ENCODE assay signal across 24 cellular contexts in genomic region chr7:44277391-44277790, GRCh38. TPM values are rescaled to one million over a fixed set of nuclear protein-coding genes. Genes with fewer than 3 reads are reported as not detected.
A peak's percentile ranks its signal among the peaks of the same experiment; 100 is the strongest.
DNase-seq lines count a peak whose midpoint lies in the region; TF ChIP-seq lines count a peak whose summit lies in the region.
"Had no signal": no experiment of that assay in that cellular context is flagged by ENCODE, and none has a peak within 500 bp of the region (broad histone marks: within the 10 kb centered on the region; RNA-seq: fewer than 3 reads in every experiment).

No MANE protein-coding gene starts in this region.

- no peaks in the 10 kb centered on the region for H3K9me3 ChIP-seq in sigmoid colon
- H3K9me3 ChIP-seq: MG63 had no signal

- 89 to 92% methylated on average over 11 of the region's 11 CpGs for WGBS in sigmoid colon, 2 donors

- H3K4me3 ChIP-seq in dorsolateral prefrontal cortex (no peak overlapping the region), sigmoid colon (no peak overlapping the region)
- H3K4me3 ChIP-seq: hepatocyte, K562, MG63 had no signal

- intact Hi-C loops in dorsolateral prefrontal cortex (cut with DNase I): no loop called here
- intact Hi-C loops in sigmoid colon (cut with DNase I): no loop called here

- TF ChIP-seq POLR2A in sigmoid colon (IDR thresholded peaks at IDR 0.05): no peak

- DNase-seq in NCI-H524 (lab: John Stamatoyannopoulos, UW) (peak; percentile 59 to 68), NCI-H524 treated with DMSO at 0.1 percent for 48 hours (lab: John Stamatoyannopoulos, UW) (no peak), dorsolateral prefrontal cortex (peak in 6 of 10 donors; percentile 4 to 48 (median 34)), islet precursor cell (peak; percentile 36), sigmoid colon (peak; percentile 30), NCI-H510A treated with DMSO at 0.1 percent for 48 hours (lab: John Stamatoyannopoulos, UW) (no peak), DMS53 treated with DMSO at 0.1 percent for 48 hours (lab: John Stamatoyannopoulos, UW; ENCODE audit: unreplicated experiment) (no peak)
- DNase-seq in activated CD4-positive, alpha-beta T cell treated with anti-CD3 and anti-CD28 coated beads, Interleukin-2, amount 50 U/mL, for 1 hour: no peak
- DNase-seq: activated CD4-positive, alpha-beta T cell treated with anti-CD3 and anti-CD28 coated beads for 1 hour; activated CD8-positive, alpha-beta T cell treated with anti-CD3 and anti-CD28 coated beads, Interleukin-2, amount 10 ng/mL, durations not matched to agents 7 days and 5 days; activated naive CD4-positive, alpha-beta T cell treated with anti-CD3 and anti-CD28 coated beads, Interleukin-2, amount 10 ng/mL, durations not matched to agents 7 days and 5 days; anterior cingulate cortex; GF-D8; NCI-H1417 treated with DMSO at 0.1 percent for 48 hours; NCI-H2081 treated with DMSO at 0.1 percent for 48 hours; NK-92 treated with Interleukin-12 subunit alpha and Interleukin-12 subunit beta, amount 100 ng/mL, for 24 hours; small intestine; stimulated activated CD4-positive, alpha-beta T cell treated with anti-CD3 and anti-CD28 coated beads, Interleukin-2, amount 100 ng/mL, for 24 hours; T-helper 1 cell had no signal

- H3K4me1 ChIP-seq in sigmoid colon: no peaks in the 10 kb centered on the region

- H3K27me3 ChIP-seq in dorsolateral prefrontal cortex (no peaks in the 10 kb centered on the region), sigmoid colon (peaks cover 0 to 11% (median 0%) of the 10 kb centered on the region in 3 donors)
- H3K27me3 ChIP-seq: hepatocyte, MG63 had no signal

- H3K36me3 ChIP-seq in sigmoid colon: no peaks in the 10 kb centered on the region
- H3K36me3 ChIP-seq: MG63 had no signal

- H3K27ac ChIP-seq in dorsolateral prefrontal cortex: peak overlapping the region in 24 of 59 donors; percentile 3 to 97 (median 63)
- no peak overlapping the region for H3K27ac ChIP-seq in sigmoid colon
- H3K27ac ChIP-seq: hepatocyte had no signal

- TF ChIP-seq EP300 in sigmoid colon (IDR thresholded peaks at IDR 0.05): no peak

- no peak for TF ChIP-seq CTCF in dorsolateral prefrontal cortex (IDR thresholded peaks at IDR 0.05 in 54 of 56, conservative IDR thresholded peaks at IDR 0.05 in 2 of 56; ENCODE audit: low read depth in 1 of 56, partially characterized antibody in 56 of 56)
- TF ChIP-seq CTCF in sigmoid colon (IDR thresholded peaks at IDR 0.05): no peak

RNA-seq across cellular contexts. Expression of gene CAMK2B, which starts 48.0 kb away (rescaled TPM):
- total RNA-seq in dorsolateral prefrontal cortex (100 to 1,000 TPM; 111 to 469 (median 313) TPM), sigmoid colon (1 to 10 TPM in 3 of 4 donors, under 1 TPM in 1; 0.83 to 3.2 (median 1.9) TPM)
- 1 to 10 TPM in 1 of 3 donors, under 1 TPM in 1, not detected in 1; 0.23 to 1.2 TPM for polyA plus RNA-seq in sigmoid colon
- total RNA-seq: activated CD8-positive, alpha-beta T cell treated with anti-CD3 and anti-CD28 coated beads, Interleukin-2, amount 10 ng/mL, durations not matched to agents 7 days and 5 days; epithelial cell of proximal tubule; fibroblast of villous mesenchyme had no signal

Comparison
In these comparisons a context has a peak if more than half of its experiments do, and no peak if none do; other contexts are left out.
1. DNase-seq: peak in NCI-H524 (2 of 2), dorsolateral prefrontal cortex (6 of 10), islet precursor cell (single experiment) and sigmoid colon (single experiment); none in NCI-H524 treated with DMSO at 0.1 percent for 48 hours (single experiment), activated CD4-positive, alpha-beta T cell treated with anti-CD3 and anti-CD28 coated beads, Interleukin-2, amount 50 U/mL, for 1 hour (single experiment), NCI-H510A treated with DMSO at 0.1 percent for 48 hours (single experiment) and DMS53 treated with DMSO at 0.1 percent for 48 hours (single experiment).
2. RNA of gene CAMK2B, which starts 48.0 kb away (total RNA-seq): 111 to 469 TPM in dorsolateral prefrontal cortex; 0.83 to 3.2 TPM in sigmoid colon; every median in the first group is over 10 times any median in the second.